In the genomic region with DNA sequence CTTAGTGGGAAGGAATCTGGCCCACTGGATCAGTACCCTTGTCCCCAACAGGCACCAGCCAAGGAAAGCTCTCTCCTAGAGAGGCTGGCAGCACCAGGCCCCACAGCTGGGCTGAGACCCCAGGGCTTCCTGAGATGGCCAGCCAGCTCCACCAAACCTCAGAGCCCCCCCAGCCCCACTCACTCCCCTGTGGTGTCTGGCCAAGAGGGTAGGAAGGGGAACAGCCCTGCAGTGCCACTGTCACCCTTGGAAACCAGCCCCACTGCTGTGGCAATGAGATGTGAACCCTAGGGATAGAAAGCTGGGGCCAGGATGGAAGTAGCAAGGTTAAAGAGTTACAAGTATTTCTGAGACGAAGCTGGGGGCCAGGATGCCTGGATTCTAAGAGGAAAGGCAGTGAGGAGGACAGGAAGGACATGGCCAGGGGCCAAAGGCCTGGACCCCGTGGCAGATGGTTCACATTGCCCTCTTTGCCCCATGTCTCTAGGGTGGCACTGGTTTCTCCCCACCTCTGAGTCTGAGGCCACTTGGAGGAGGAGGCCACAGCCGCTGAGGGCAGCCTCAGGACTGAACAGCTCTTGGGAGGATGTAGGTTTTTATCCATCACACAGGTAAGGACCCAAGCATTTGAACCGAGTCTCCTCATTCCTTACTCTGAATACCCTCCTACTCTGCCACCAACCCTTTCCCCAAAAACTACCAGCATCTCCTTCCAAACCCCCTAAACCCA, we compare ENCODE assay signal across 18 cellular contexts.
"Had no signal": no experiment of that assay in that cellular context is flagged by ENCODE, and none has a peak within 500 bp of the region (broad histone marks: within the 10 kb centered on the region; RNA-seq: fewer than 3 reads in every experiment).

No MANE protein-coding gene starts in this region.

- H3K4me3 Mint-ChIP-seq: activated CD8-positive, alpha-beta memory T cell treated with anti-CD3 and anti-CD28 coated beads, Interleukin-2, amount 10 ng/mL, durations not matched to agents 7 days and 5 days; mesothelial cell of epicardium had no signal

- H3K27ac ChIP-seq: adrenal gland, cardiac muscle cell, gastroesophageal sphincter, lower lobe of right lung, prostate gland, skin epidermis, thoracic aorta had no signal

- H3K36me3 Mint-ChIP-seq: activated CD8-positive, alpha-beta memory T cell treated with anti-CD3 and anti-CD28 coated beads, Interleukin-2, amount 10 ng/mL, durations not matched to agents 7 days and 5 days; mesothelial cell of epicardium had no signal

- H3K4me1 ChIP-seq: adrenal gland, lower lobe of right lung, prostate gland had no signal

- H3K9me3 Mint-ChIP-seq: mesothelial cell of epicardium; stimulated activated naive CD8-positive, alpha-beta T cell treated with anti-CD3 and anti-CD28 coated beads, Interleukin-15, amount 100 ng/mL, for 72 hours had no signal

- H3K36me3 ChIP-seq: adrenal gland, cardiac muscle cell, gastroesophageal sphincter, lower lobe of right lung, prostate gland, thoracic aorta had no signal

- H3K9me3 ChIP-seq: adrenal gland, gastroesophageal sphincter, lower lobe of right lung, prostate gland, thoracic aorta had no signal

- H3K27me3 ChIP-seq: adrenal gland had no signal

- H3K27ac Mint-ChIP-seq: activated CD8-positive, alpha-beta memory T cell treated with anti-CD3 and anti-CD28 coated beads, Interleukin-2, amount 10 ng/mL, durations not matched to agents 7 days and 5 days; mesothelial cell of epicardium had no signal

- ATAC-seq: activated CD8-positive, alpha-beta memory T cell treated with anti-CD3 and anti-CD28 coated beads, Interleukin-2, amount 10 ng/mL, durations not matched to agents 7 days and 5 days; gastroesophageal sphincter; left colon; lower lobe of right lung; right cardiac atrium; stimulated activated naive CD8-positive, alpha-beta T cell treated with anti-CD3 and anti-CD28 coated beads, Interleukin-15, amount 100 ng/mL, for 72 hours had no signal

- DNase-seq: activated CD4-positive, alpha-beta T cell treated with anti-CD3 and anti-CD28 coated beads, Interleukin-2, amount 50 U/mL, for 48 hours; activated CD8-positive, alpha-beta memory T cell treated with anti-CD3 and anti-CD28 coated beads, Interleukin-2, amount 10 ng/mL, durations not matched to agents 7 days and 5 days; activated naive CD4-positive, alpha-beta T cell treated with anti-CD3 and anti-CD28 coated beads, Interleukin-2, amount 50 U/mL, for 16 hours; activated T-cell treated with anti-CD3 and anti-CD28 coated beads, Interleukin-2, amount 50 U/mL, for 1 hour; left colon; lower lobe of right lung; right cardiac atrium; stimulated activated CD4-positive, alpha-beta T cell treated with anti-CD3 and anti-CD28 coated beads, Interleukin-4, amount 100 ng/mL, for 24 hours; stimulated activated naive CD8-positive, alpha-beta T cell treated with anti-CD3 and anti-CD28 coated beads, Interleukin-15, amount 100 ng/mL, for 72 hours; T-helper 1 cell; T1000 had no signal

- H3K4me3 ChIP-seq: adrenal gland, cardiac muscle cell, gastroesophageal sphincter, lower lobe of right lung, prostate gland, skin epidermis, thoracic aorta had no signal
